Comparison of ENCODE assay signal across 15 cellular contexts in the genomic region with DNA sequence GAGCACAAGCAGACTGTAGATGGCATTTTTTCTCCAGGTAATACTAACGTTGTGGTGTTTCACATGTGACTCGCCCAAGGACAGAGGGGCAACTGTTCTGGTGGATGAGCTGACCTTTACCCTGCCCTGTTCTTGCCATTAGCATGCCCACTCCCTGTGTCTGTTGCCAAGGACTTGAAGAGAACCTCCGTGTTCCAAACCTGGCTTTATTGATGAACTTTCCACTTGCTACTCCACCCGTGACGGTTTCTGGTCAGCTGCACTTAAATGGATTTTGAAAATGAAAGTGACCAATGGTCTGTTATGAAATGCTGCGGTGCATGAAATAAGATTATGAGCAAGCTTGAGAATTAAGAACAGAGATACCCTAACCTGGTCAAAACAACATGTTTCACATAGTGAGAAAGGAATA. TPM values are rescaled to one million over a fixed set of nuclear protein-coding genes. Genes with fewer than 3 reads are reported as not detected.
A peak's percentile ranks its signal among the peaks of the same experiment; 100 is the strongest.
DNase-seq lines count a peak whose midpoint lies in the region; ATAC-seq, FAIRE-seq and TF ChIP-seq lines count a peak whose summit lies in the region.
"Had no signal": no experiment of that assay in that cellular context is flagged by ENCODE, and none has a peak within 500 bp of the region (broad histone marks: within the 10 kb centered on the region; RNA-seq: fewer than 3 reads in every experiment).

No MANE protein-coding gene starts in this region.

- H3K79me2 ChIP-seq in GM12878 (ENCODE audit: control insufficient read depth, insufficient read depth, low read length): no peaks in the 10 kb centered on the region

- H3K27me3 Mint-ChIP-seq in CD8-positive, alpha-beta T cell (ENCODE audit: low read depth): no peaks in the 10 kb centered on the region

- no peak for TF ChIP-seq POLR2A in GM12878 (IDR thresholded peaks at IDR 0.05; ENCODE audit: low read depth, low read length)

- TF ChIP-seq CTCF in GM12878 (IDR thresholded peaks at IDR 0.05 in 2 of 3, conservative IDR thresholded peaks at IDR 0.05 in 1 of 3; ENCODE audit: control insufficient read depth in 2 of 3, extremely low read depth in 1 of 3, insufficient read depth in 1 of 3, low read depth in 3 of 3, low read length in 3 of 3): no peak
- TF ChIP-seq CTCF in CD8-positive, alpha-beta T cell (IDR thresholded peaks at IDR 0.05): no peak

- H3K4me2 ChIP-seq in GM12878 (ENCODE audit: control insufficient read depth, insufficient read depth): peak overlapping the region; percentile 36; the same call in 1 of the 2 replicates

- H3K4me1 Mint-ChIP-seq in CD8-positive, alpha-beta T cell (ENCODE audit: low read depth): peaks cover 23% of the 10 kb centered on the region

- BruUV-seq in GM12878 (replicated peaks; lab: Mats Ljungman, UMichigan): no TSS peak

- H3K27me3 ChIP-seq in GM12878 (replicated peaks in 1 of 2; ENCODE audit: control insufficient read depth in 2 of 2, insufficient read depth in 2 of 2, low read length in 1 of 2) (no peaks in the 10 kb centered on the region), small intestine (ENCODE audit: control insufficient read depth in 2 of 2, insufficient read depth in 2 of 2, low read length in 2 of 2) (no peaks in the 10 kb centered on the region)
- no peaks in the 10 kb centered on the region for H3K27me3 ChIP-seq in CD8-positive, alpha-beta T cell (ENCODE audit: insufficient read depth, low read length)
- H3K27me3 ChIP-seq: Peyer's patch had no signal

- H3K9me3 ChIP-seq in GM12878 (replicated peaks; ENCODE audit: control insufficient read depth, insufficient read depth, low read length) (no peaks in the 10 kb centered on the region), small intestine (ENCODE audit: control insufficient read depth, low read depth) (no peaks in the 10 kb centered on the region)
- H3K9me3 ChIP-seq in CD8-positive, alpha-beta T cell (ENCODE audit: low read length): no peaks in the 10 kb centered on the region
- H3K9me3 ChIP-seq: Peyer's patch had no signal

- FAIRE-seq in GM12878 (lab: Jason Lieb, UNC) (peak; percentile 49), small intestine (lab: Jason Lieb, UNC) (no peak), HTR-8/SVneo (lab: Jason Lieb, UNC) (no peak)

- RAD21 ChIA-PET in GM12878 (lab: Charles Lee; ENCODE audit: unreplicated experiment): interaction anchor here (0.8 to 1.6 kb wide), 2 partner anchors 108 to 230 kb away, joined by 3 to 5 read pairs; no protein-coding TSS in a partner anchor

- no peak overlapping the region for H3K4me3 Mint-ChIP-seq in CD8-positive, alpha-beta T cell

- ATAC-seq in GM19035 (IDR thresholded peaks at IDR 0.05; ENCODE audit: unreplicated experiment) (peak; percentile 73), HG02938 (IDR thresholded peaks at IDR 0.05; ENCODE audit: unreplicated experiment) (peak; percentile 56), GM12878 (peak; percentile 91)
- no peak for ATAC-seq in CD8-positive, alpha-beta T cell
- ATAC-seq: left ventricle myocardium superior had no signal

- no peak overlapping the region for H3K9ac ChIP-seq in GM12878 (ENCODE audit: control insufficient read depth, insufficient read depth, low read length)

- no peak overlapping the region for H3K27ac Mint-ChIP-seq in CD8-positive, alpha-beta T cell

- H3K27ac ChIP-seq in GM12878 (ENCODE audit: control insufficient read depth, insufficient read depth) (0 out of 2 replicates have a peak overlapping the region, but pooled peaks have one; percentile 20), small intestine (ENCODE audit: low read depth in 1 of 2, low read length in 1 of 2) (peak overlapping the region in 1 of 2 donors; percentile 12)
- no peak overlapping the region for H3K27ac ChIP-seq in CD8-positive, alpha-beta T cell (ENCODE audit: low read depth, low read length)

- no peak for TF ChIP-seq RAD21 in GM12878 (IDR thresholded peaks at IDR 0.05; ENCODE audit: insufficient read depth, low read depth, low read length)

- POLR2A ChIA-PET in GM12878 (lab: Charles Lee): no interaction called here
- POLR2A ChIA-PET in CD8-positive, alpha-beta T cell (lab: Charles Lee): no interaction called here

- H2AFZ ChIP-seq in GM12878 (ENCODE audit: control insufficient read depth, low read depth, low read length): no peak overlapping the region

- no peaks in the 10 kb centered on the region for H3K9me3 Mint-ChIP-seq in CD8-positive, alpha-beta T cell

- H3K36me3 Mint-ChIP-seq in CD8-positive, alpha-beta T cell: peaks cover 28% of the 10 kb centered on the region

- in situ Hi-C loops in GM12878 (cut with MboI): no loop called here

- SMC1A ChIA-PET in GM12878 (lab: Charles Lee; ENCODE audit: uncharacterized antibody, unreplicated experiment): interaction anchor here (0.7 to 2.8 kb wide), 8 partner anchors 34 to 292 kb away, joined by 3 to 10 read pairs (median 4); no protein-coding TSS in a partner anchor

- CTCF ChIA-PET in GM12878 (lab: Yijun Ruan, JAX): interaction anchor here (1.0 to 1.5 kb wide), 5 partner anchors 11 to 291 kb away, joined by 3 to 5 read pairs (median 3); no protein-coding TSS in a partner anchor
- CTCF ChIA-PET in CD8-positive, alpha-beta T cell (lab: Charles Lee): interaction anchor here (0.8 to 1.5 kb wide), 3 partner anchors 11 to 460 kb away, joined by 3 to 4 read pairs (median 3); no protein-coding TSS in a partner anchor

- intact Hi-C loops in GM12878 (cut with micrococcal nuclease; ENCODE audit: unreplicated experiment): no loop called here
- intact Hi-C loops in CD8-positive, alpha-beta T cell (cut with DNase I, micrococcal nuclease): no loop called here

- DNase-seq in GM12878 (ENCODE audit: low read depth, low spot score): peak; percentile 55
- peak; percentile 75 for DNase-seq in small intestine
- DNase-seq in DMS 273 (lab: John Stamatoyannopoulos, UW; ENCODE audit: unreplicated experiment): no peak
- DNase-seq in HTR-8/SVneo (ENCODE audit: insufficient read length, low spot score): no peak
- no peak for DNase-seq in activated CD4-positive, alpha-beta T cell treated with anti-CD3 and anti-CD28 coated beads, Interleukin-2, amount 50 U/mL, for 1 hour
- no peak for DNase-seq in CD8-positive, alpha-beta T cell
- DNase-seq: activated CD4-positive, alpha-beta T cell treated with anti-CD3 and anti-CD28 coated beads for 1 hour; erythroblast; HCEC 1CT; left ventricle myocardium superior; NCI-H1092 treated with DMSO at 0.1 percent for 48 hours; stimulated activated naive CD4-positive, alpha-beta T cell treated with Interleukin-2 at 50 U/mL for 16 hours had no signal

- H3K36me3 ChIP-seq in GM12878 (ENCODE audit: control insufficient read depth in 2 of 2, insufficient read depth in 2 of 2, low read length in 1 of 2) (peaks cover 6 to 8% of the 10 kb centered on the region in 2 experiments; a peak in 3 of 4 replicates), small intestine (ENCODE audit: control insufficient read depth in 2 of 2, insufficient read depth in 2 of 2, low read length in 2 of 2) (peaks cover 0 to 3% of the 10 kb centered on the region in 2 donors)
- no peaks in the 10 kb centered on the region for H3K36me3 ChIP-seq in CD8-positive, alpha-beta T cell (ENCODE audit: insufficient read depth, low read length)
- H3K36me3 ChIP-seq: Peyer's patch had no signal

- no peak for TF ChIP-seq EP300 in GM12878 (IDR thresholded peaks at IDR 0.05; ENCODE audit: borderline replicate concordance in 1 of 2, control insufficient read depth in 1 of 2, low read depth in 2 of 2, low read length in 2 of 2)

- peaks cover 47% of the 10 kb centered on the region for H3K4me1 ChIP-seq in GM12878 (ENCODE audit: control insufficient read depth, insufficient read depth, low read length)
- H3K4me1 ChIP-seq in small intestine (ENCODE audit: control insufficient read depth in 2 of 2, insufficient read depth in 1 of 2, low read depth in 1 of 2, low read length in 1 of 2): peaks cover 2 to 13% of the 10 kb centered on the region in 2 donors
- peaks cover 10% of the 10 kb centered on the region for H3K4me1 ChIP-seq in CD8-positive, alpha-beta T cell (ENCODE audit: insufficient read depth, low read length)

- H3K4me3 ChIP-seq in GM12878: no peak overlapping the region
- no peak overlapping the region for H3K4me3 ChIP-seq in small intestine (ENCODE audit: low read depth in 1 of 2, low read length in 2 of 2)
- H3K4me3 ChIP-seq in CD8-positive, alpha-beta T cell (ENCODE audit: low read depth, low read length): no peak overlapping the region
- H3K4me3 ChIP-seq: Peyer's patch had no signal

- peaks cover 4% of the 10 kb centered on the region; the same call in 1 of the 2 replicates for H4K20me1 ChIP-seq in GM12878 (ENCODE audit: control insufficient read depth, insufficient read depth)

- 7% methylated on average over 6 of the region's 6 CpGs for WGBS in GM12878 (ENCODE audit: insufficient coverage, insufficient replicate concordance, low lambda C conversion rate, missing lambda C conversion rate)
- 25 to 49% (median 33%) methylated on average over 6 of the region's 6 CpGs for WGBS in small intestine, 3 donors

TF ChIP-seq in GM12878, 131 proteins besides CTCF, POLR2A, EP300 and RAD21 (continues in another document):
- TF ChIP-seq RUNX3 (IDR thresholded peaks at IDR 0.05; ENCODE audit: low read length) (peak; percentile 76), EED (IDR thresholded peaks at IDR 0.05; ENCODE audit: low read depth) (no peak), NFYA (IDR thresholded peaks at IDR 0.05; ENCODE audit: borderline replicate concordance, low read depth, low read length) (no peak)

RNA-seq across cellular contexts. Expression of a gene that starts 30.4 kb away (rescaled TPM):
- total RNA-seq in GM12878 (2013; cell fraction: nucleolus; rRNA removed): not detected in 2 replicates
- total RNA-seq in GM12878 (2014; rRNA removed): 0.06 TPM in 1 of 2 replicates, not detected in the other
- total RNA-seq in GM12878 (2014; rRNA removed; fragmentation: Illumina TruSeq; extraction: Trizol): not detected in 2 replicates
- total RNA-seq in GM12878 (2021): 0.16 TPM in 1 of 2 replicates, not detected in the other
- 0.16 TPM for polyA plus RNA-seq in GM12878 (2011; ENCODE audit: low read depth)
- polyA plus RNA-seq in GM12878 (2011; rRNA removed): not detected in 2 replicates
- polyA plus RNA-seq in GM12878 (2011; cell fraction: cytosol; rRNA removed): not detected in 2 replicates
- not detected in 2 replicates for polyA plus RNA-seq in GM12878 (2011; cell fraction: nucleus; rRNA removed)
- polyA plus RNA-seq in GM12878 (2012): 0.14 and 0.49 TPM in 2 replicates
- 0.08 and 0.09 TPM in 2 replicates for polyA plus RNA-seq in GM12878 (2014; fragmentation: Illumina TruSeq; extraction: Trizol)
- under 1 TPM in 1 of 2 experiments, not detected in 1; 0.14 TPM for polyA plus RNA-seq in GM12878 (2014; fragmentation: Nextera tagmentation; extraction: Ambion mirVana)
- polyA plus RNA-seq in GM12878 (2014; rRNA removed): 0.85 TPM in 1 of 2 replicates, not detected in the other
- under 1 TPM; 0.09 to 0.15 TPM for polyA plus RNA-seq in GM12878 (2016; fragmentation: Nextera tagmentation; extraction: Ambion mirVana)
- polyA minus RNA-seq in GM12878 (2011; rRNA and poly(A)+ RNA removed): not detected in 2 replicates
- not detected in 2 replicates for polyA minus RNA-seq in GM12878 (2011; cell fraction: cytosol; rRNA and poly(A)+ RNA removed)
- not detected in 2 replicates for polyA minus RNA-seq in GM12878 (2011; cell fraction: nucleus; rRNA and poly(A)+ RNA removed)
- under 1 TPM; 0.27 to 0.91 (median 0.67) TPM for polyA plus RNA-seq in small intestine
- 1 to 10 TPM; 1.2 to 1.5 TPM for total RNA-seq in CD8-positive, alpha-beta T cell

Comparison
In these comparisons a context has a peak if more than half of its experiments do, and no peak if none do; other contexts are left out.
1. DNase-seq: peak in GM12878 (single experiment) and small intestine (single experiment); none in DMS 273 (single experiment), HTR-8/SVneo (single experiment), activated CD4-positive, alpha-beta T cell treated with anti-CD3 and anti-CD28 coated beads, Interleukin-2, amount 50 U/mL, for 1 hour (single experiment) and CD8-positive, alpha-beta T cell (0 of 7).